ENCODE assay signal across 9 cellular contexts in genomic region chr16:23597003-23597756, GRCh38. TPM values are rescaled to one million over a fixed set of nuclear protein-coding genes. Genes with fewer than 3 reads are reported as not detected.
DNase-seq lines count a peak whose midpoint lies in the region; ATAC-seq and TF ChIP-seq lines count a peak whose summit lies in the region.
"Had no signal": no experiment of that assay in that cellular context is flagged by ENCODE, and none has a peak within 500 bp of the region (broad histone marks: within the 10 kb centered on the region; RNA-seq: fewer than 3 reads in every experiment).

No MANE protein-coding gene starts in this region.

- no peak for TF ChIP-seq EP300 in suprapubic skin (IDR thresholded peaks at IDR 0.05)

- H3K27me3 ChIP-seq in WERI-Rb-1 (ENCODE audit: insufficient read depth, low read depth, severe bottlenecking): no peaks in the 10 kb centered on the region
- H3K27me3 ChIP-seq in suprapubic skin: no peaks in the 10 kb centered on the region

- TF ChIP-seq CTCF in GM12873 (IDR thresholded peaks at IDR 0.05; ENCODE audit: insufficient read depth, low read depth, low read length, missing control alignments) (peak; percentile 61), WERI-Rb-1 (IDR thresholded peaks at IDR 0.05; ENCODE audit: low read depth, low read length) (peak; percentile 66), suprapubic skin (IDR thresholded peaks at IDR 0.05) (no peak)

- H3K4me3 ChIP-seq in WERI-Rb-1 (ENCODE audit: low read depth, low read length) (no peak overlapping the region), suprapubic skin (no peak overlapping the region)

- WGBS in suprapubic skin: 88% methylated on average over 11 of the region's 11 CpGs

- no peak for TF ChIP-seq POLR2A in suprapubic skin (IDR thresholded peaks at IDR 0.05)

- intact Hi-C loops in left cardiac atrium (cut with DNase I): no loop called here

- H3K36me3 ChIP-seq in WERI-Rb-1: peaks cover 33% of the 10 kb centered on the region
- H3K36me3 ChIP-seq in suprapubic skin: peaks cover 20% of the 10 kb centered on the region

- H3K27ac ChIP-seq in WERI-Rb-1: peak overlapping the region; percentile 52
- no peak overlapping the region for H3K27ac ChIP-seq in suprapubic skin
- H3K27ac ChIP-seq: SK-N-MC had no signal

- peak; percentile 51 for DNase-seq in MV-4-11 (lab: John Stamatoyannopoulos, UW)
- peak; percentile 83 for DNase-seq in WERI-Rb-1
- DNase-seq in left cardiac atrium: peak; percentile 34
- peak; percentile 3 for DNase-seq in stimulated activated naive CD4-positive, alpha-beta T cell treated with Interleukin-2 at 50 U/mL for 16 hours (lab: John Stamatoyannopoulos, UW)
- no peak for DNase-seq in 8988T
- no peak for DNase-seq in suprapubic skin (ENCODE audit: low spot score in 2 of 2)
- DNase-seq in kidney glomerular epithelial cell (lab: John Stamatoyannopoulos, UW): no peak

- ATAC-seq in left cardiac atrium: peak; percentile 31 to 63

- H3K9me3 ChIP-seq in WERI-Rb-1 (ENCODE audit: severe bottlenecking) (no peaks in the 10 kb centered on the region), suprapubic skin (no peaks in the 10 kb centered on the region)

- H3K4me1 ChIP-seq in suprapubic skin: peaks cover 24% of the 10 kb centered on the region

RNA-seq across cellular contexts. Expression of gene NDUFAB1, which starts 1.1 kb away (rescaled TPM):
- total RNA-seq in left cardiac atrium (100 to 1,000 TPM; 445 TPM), suprapubic skin (10 to 100 TPM; 29.0 to 88.9 (median 73.4) TPM)

RNA-seq across cellular contexts. Expression of gene UBFD1, which starts 39.7 kb away (rescaled TPM):
- total RNA-seq in left cardiac atrium: 10 to 100 TPM; 50.7 to 62.3 TPM
- 10 to 100 TPM; 26.5 to 48.1 (median 39.4) TPM for total RNA-seq in suprapubic skin

RNA-seq across cellular contexts. Expression of gene EARS2, which starts 40.0 kb away (rescaled TPM):
- 10 to 100 TPM; 16.6 to 19.3 TPM for total RNA-seq in left cardiac atrium
- 10 to 100 TPM; 24.1 to 37.2 (median 36.6) TPM for total RNA-seq in suprapubic skin

RNA-seq across cellular contexts. Expression of gene PALB2, which starts 43.9 kb away (rescaled TPM):
- total RNA-seq in left cardiac atrium (1 to 10 TPM; 6.3 to 6.6 TPM), suprapubic skin (10 to 100 TPM; 11.8 to 16.8 (median 15.8) TPM)

RNA-seq across cellular contexts. Expression of gene DCTN5, which starts 44.1 kb away (rescaled TPM):
- total RNA-seq in left cardiac atrium: 10 to 100 TPM; 32.9 to 45.9 TPM
- 10 to 100 TPM; 45.8 to 52.0 (median 48.8) TPM for total RNA-seq in suprapubic skin

Comparison
In these comparisons a context has a peak if more than half of its experiments do, and no peak if none do; other contexts are left out.
1. CTCF ChIP-seq: peak in GM12873 (single experiment) and WERI-Rb-1 (single experiment); none in suprapubic skin (0 of 2).
2. DNase-seq: peak in MV-4-11 (single experiment), WERI-Rb-1 (single experiment), left cardiac atrium (single experiment) and stimulated activated naive CD4-positive, alpha-beta T cell treated with Interleukin-2 at 50 U/mL for 16 hours (single experiment); none in 8988T (single experiment), suprapubic skin (0 of 2) and kidney glomerular epithelial cell (single experiment).
3. RNA of gene NDUFAB1, which starts 1.1 kb away (total RNA-seq): 445 TPM in left cardiac atrium; 29.0 to 88.9 TPM in suprapubic skin; every median in the first group is over 4 times any median in the second.